Comparison of ENCODE assay signal across 10 cellular contexts in genomic region chr1:208520700-208521099, GRCh38.
"Had no signal": no experiment of that assay in that cellular context is flagged by ENCODE, and none has a peak within 500 bp of the region (broad histone marks: within the 10 kb centered on the region; RNA-seq: fewer than 3 reads in every experiment).

No MANE protein-coding gene starts in this region.

- H3K4me1 ChIP-seq: breast epithelium, tibial nerve had no signal

- DNase-seq: activated CD4-positive, alpha-beta T cell treated with anti-CD3 and anti-CD28 coated beads, Interleukin-2, amount 50 U/mL, for 1 hour; activated CD8-positive, alpha-beta memory T cell treated with anti-CD3 and anti-CD28 coated beads for 24 hours; activated naive CD8-positive, alpha-beta T cell treated with anti-CD3 and anti-CD28 coated beads, Interleukin-2, amount 10 ng/mL, durations not matched to agents 7 days and 5 days; aorta; erythroblast; mammary epithelial cell had no signal

- ATAC-seq: left lobe of liver; stimulated activated effector memory CD8-positive, alpha-beta T cell treated with anti-CD3 and anti-CD28 coated beads, Interleukin-12 subunit alpha, Interleukin-12 subunit beta, amount 100 ng/mL, for 72 hours had no signal

- H3K36me3 ChIP-seq: breast epithelium, tibial nerve had no signal

- H3K27me3 ChIP-seq: breast epithelium, tibial nerve had no signal

- H3K4me3 ChIP-seq: breast epithelium, tibial nerve had no signal
